Comparison of ENCODE assay signal across 1 cellular context in the genomic region with DNA sequence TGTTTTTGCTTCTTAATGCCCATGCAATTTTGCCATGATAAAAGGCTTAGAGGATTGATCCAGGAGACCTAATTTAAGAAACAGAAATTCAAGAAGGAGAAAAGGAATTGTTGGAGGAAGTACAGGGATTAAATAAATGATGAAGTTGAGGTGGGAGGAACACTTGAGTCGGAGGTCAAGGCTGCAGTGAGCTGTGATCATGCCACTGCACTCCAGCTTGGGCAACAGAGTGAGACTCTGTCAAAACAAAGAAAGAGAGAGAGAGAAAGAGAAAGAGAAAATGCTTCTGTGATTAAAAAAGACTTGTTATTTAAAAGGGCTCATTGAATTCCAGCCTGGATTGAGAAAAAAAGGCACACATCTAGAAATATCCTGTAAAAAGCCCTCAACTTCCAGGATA.
TF ChIP-seq lines count a peak whose summit lies in the region.

No MANE protein-coding gene starts in this region.

TF ChIP-seq in K562, 482 proteins besides CTCF, POLR2A, EP300 and RAD21 (continued from another document):
- TF ChIP-seq NUFIP1 (IDR thresholded peaks at IDR 0.05; ENCODE audit: partially characterized antibody) = no peak
- no peak for TF ChIP-seq ZNF551 (CRISPR knock-in tag; IDR thresholded peaks at IDR 0.05)
- TF ChIP-seq SIN3A (IDR thresholded peaks at IDR 0.05; ENCODE audit: borderline replicate concordance in 2 of 2, control insufficient read depth in 1 of 2, low read depth in 2 of 2, low read length in 2 of 2) = no peak
- TF ChIP-seq ARID2 (IDR thresholded peaks at IDR 0.05) = no peak
TF ChIP-seq in K562: peak in this region for 0.
